In genomic region chr6:35258858-35259193, GRCh38 we compare ENCODE assay signal across 8 cellular contexts. TPM values are rescaled to one million over a fixed set of nuclear protein-coding genes. Genes with fewer than 3 reads are reported as not detected.
DNase-seq lines count a peak whose midpoint lies in the region; ATAC-seq and TF ChIP-seq lines count a peak whose summit lies in the region.

No MANE protein-coding gene starts in this region.

- peak; percentile 16 for ATAC-seq in HG03066 (IDR thresholded peaks at IDR 0.05; ENCODE audit: low read depth, unreplicated experiment)

- no peaks in the 10 kb centered on the region for H3K27me3 Mint-ChIP-seq in activated naive CD4-positive, alpha-beta T cell treated with anti-CD3 and anti-CD28 coated beads for 36 hours (ENCODE audit: low read depth)

- H3K4me3 ChIP-seq in SJCRH30 (peak overlapping the region; percentile 73), dorsolateral prefrontal cortex (peak overlapping the region; percentile 71 to 100 (median 93)), thyroid gland (replicated peaks in 1 of 3) (peak overlapping the region; percentile 17 to 84 (median 70))

- peaks cover 40% of the 10 kb centered on the region for H3K4me1 Mint-ChIP-seq in activated naive CD4-positive, alpha-beta T cell treated with anti-CD3 and anti-CD28 coated beads for 36 hours (ENCODE audit: low read depth)

- TF ChIP-seq CTCF in dorsolateral prefrontal cortex (IDR thresholded peaks at IDR 0.05 in 54 of 56, conservative IDR thresholded peaks at IDR 0.05 in 2 of 56; ENCODE audit: low read depth in 1 of 56, partially characterized antibody in 56 of 56) (peak in 1 of 56 donors; percentile 14), thyroid gland (IDR thresholded peaks at IDR 0.05) (no peak)

- H3K27me3 ChIP-seq in SJCRH30 (no peaks in the 10 kb centered on the region), dorsolateral prefrontal cortex (no peaks in the 10 kb centered on the region), thyroid gland (no peaks in the 10 kb centered on the region)

- DNase-seq in activated naive CD4-positive, alpha-beta T cell treated with anti-CD3 and anti-CD28 coated beads for 36 hours = no peak
- no peak for DNase-seq in activated naive CD4-positive, alpha-beta T cell (lab: John Stamatoyannopoulos, UW)
- DNase-seq in SJCRH30 (no peak), dorsolateral prefrontal cortex (peak in 4 of 10 donors; percentile 31 to 57 (median 45)), midbrain (lab: John Stamatoyannopoulos, UW) (peak; percentile 35), thyroid gland (no peak), activated gamma-delta T cell treated with Interleukin-2 at 50 U/mL for 16 hours (no peak)

- H3K9me3 Mint-ChIP-seq in activated naive CD4-positive, alpha-beta T cell treated with anti-CD3 and anti-CD28 coated beads for 36 hours = no peaks in the 10 kb centered on the region

- H3K4me3 Mint-ChIP-seq in activated naive CD4-positive, alpha-beta T cell treated with anti-CD3 and anti-CD28 coated beads for 36 hours = peak overlapping the region; percentile 96

- H3K4me1 ChIP-seq in SJCRH30 = no peaks in the 10 kb centered on the region; the same call in 1 of the 2 replicates
- H3K4me1 ChIP-seq in thyroid gland = peaks cover 22 to 37% of the 10 kb centered on the region in 2 donors

- peak overlapping the region; percentile 81 for H3K27ac ChIP-seq in SJCRH30
- peak overlapping the region; percentile 20 to 99 (median 96) for H3K27ac ChIP-seq in dorsolateral prefrontal cortex
- peak overlapping the region; percentile 95 to 99 (median 98) for H3K27ac ChIP-seq in thyroid gland

- no peaks in the 10 kb centered on the region for H3K36me3 Mint-ChIP-seq in activated naive CD4-positive, alpha-beta T cell treated with anti-CD3 and anti-CD28 coated beads for 36 hours (ENCODE audit: low read depth)

- no peaks in the 10 kb centered on the region for H3K9me3 ChIP-seq in SJCRH30 (replicated peaks)
- no peaks in the 10 kb centered on the region for H3K9me3 ChIP-seq in thyroid gland

- CTCF ChIA-PET in activated naive CD4-positive, alpha-beta T cell treated with anti-CD3 and anti-CD28 coated beads for 36 hours (lab: Charles Lee) = interaction anchor here (1.0 to 5.7 kb wide), 3 partner anchors 10 to 69 kb away, joined by 3 to 39 read pairs (median 8); no protein-coding TSS in a partner anchor

- H3K36me3 ChIP-seq in SJCRH30 (no peaks in the 10 kb centered on the region), thyroid gland (no peaks in the 10 kb centered on the region)

- 0 to 1% methylated on average over 11 to 20 of the region's 20 CpGs for WGBS in thyroid gland, 2 donors

- TF ChIP-seq POLR2A in thyroid gland (IDR thresholded peaks at IDR 0.05) = no peak

- intact Hi-C loops in activated naive CD4-positive, alpha-beta T cell treated with anti-CD3 and anti-CD28 coated beads for 36 hours (cut with micrococcal nuclease) = loop anchor here (2.0 to 5.0 kb wide), 2 partner anchors 44 to 112 kb away; no protein-coding TSS in a partner anchor
- intact Hi-C loops in dorsolateral prefrontal cortex (cut with DNase I) = loop anchor here in 1 of 2 donors (5.0 kb wide), 1 partner anchor 372 kb away; the partner anchor contains the start of genes ANKS1A and TAF11
- intact Hi-C loops in thyroid gland (cut with DNase I) = no loop called here

- H3K27ac Mint-ChIP-seq in activated naive CD4-positive, alpha-beta T cell treated with anti-CD3 and anti-CD28 coated beads for 36 hours = peak overlapping the region; percentile 86

RNA-seq across cellular contexts. Expression of gene ZNF76, which starts 0.7 kb away (rescaled TPM):
- total RNA-seq in activated naive CD4-positive, alpha-beta T cell treated with anti-CD3 and anti-CD28 coated beads for 36 hours = 10 to 100 TPM; 32.4 to 38.2 TPM
- 8.2 and 8.3 TPM in 2 replicates for total RNA-seq in SJCRH30 (2014; rRNA removed; shearing (Covaris generic))
- total RNA-seq in dorsolateral prefrontal cortex (10 to 100 TPM; 28.7 to 73.1 (median 45.8) TPM), thyroid gland (10 to 100 TPM; 54.3 to 81.7 (median 71.6) TPM)

RNA-seq across cellular contexts. Expression of gene DEF6, which starts 38.8 kb away (rescaled TPM):
- 10 to 100 TPM; 89.9 to 90.6 TPM for total RNA-seq in activated naive CD4-positive, alpha-beta T cell treated with anti-CD3 and anti-CD28 coated beads for 36 hours
- total RNA-seq in SJCRH30 (2014; rRNA removed; shearing (Covaris generic)) = 0.20 and 1.9 TPM in 2 replicates
- total RNA-seq in dorsolateral prefrontal cortex (10 to 100 TPM in 2 of 120 experiments, 1 to 10 TPM in 118; 1.6 to 10.2 (median 4.8) TPM), thyroid gland (1 to 10 TPM; 5.2 to 9.3 (median 6.0) TPM)

RNA-seq across cellular contexts. Expression of gene SCUBE3, which starts 45.1 kb away (rescaled TPM):
- not detected for total RNA-seq in activated naive CD4-positive, alpha-beta T cell treated with anti-CD3 and anti-CD28 coated beads for 36 hours
- total RNA-seq in SJCRH30 (2014; rRNA removed; shearing (Covaris generic)) = 0.28 and 0.36 TPM in 2 replicates
- total RNA-seq in dorsolateral prefrontal cortex = 1 to 10 TPM in 14 of 120 experiments, under 1 TPM in 104, not detected in 2; 0.07 to 3.3 (median 0.38) TPM
- 100 to 1,000 TPM in 1 of 4 donors, 10 to 100 TPM in 3; 45.5 to 119 (median 66.3) TPM for total RNA-seq in thyroid gland

Comparison
In these comparisons a context has a peak if more than half of its experiments do, and no peak if none do; other contexts are left out.
1. RNA of gene DEF6, which starts 38.8 kb away (total RNA-seq): 89.9 to 90.6 TPM in activated naive CD4-positive, alpha-beta T cell treated with anti-CD3 and anti-CD28 coated beads for 36 hours; 5.2 to 9.3 TPM in thyroid gland, 1.6 to 10.2 TPM in dorsolateral prefrontal cortex and 0.20 to 1.9 TPM in SJCRH30; every median in the first group is over 4 times any median in the second.
2. RNA of gene SCUBE3, which starts 45.1 kb away (total RNA-seq): 45.5 to 119 TPM in thyroid gland; 0.07 to 3.3 TPM in dorsolateral prefrontal cortex, 0.28 to 0.36 TPM in SJCRH30 and not detected in activated naive CD4-positive, alpha-beta T cell treated with anti-CD3 and anti-CD28 coated beads for 36 hours; every median in the first group is over 10 times any median in the second.
3. Peak in every context shown above with its lines, with median percentiles within 50 percentile points of each other: H3K27ac ChIP-seq and H3K4me3 ChIP-seq.